8 cellular contexts compared by ENCODE assay signal in genomic region chr6:125995972-125996580, GRCh38. TPM values are rescaled to one million over a fixed set of nuclear protein-coding genes. Genes with fewer than 3 reads are reported as not detected.
A peak's percentile ranks its signal among the peaks of the same experiment; 100 is the strongest.
DNase-seq lines count a peak whose midpoint lies in the region; FAIRE-seq and TF ChIP-seq lines count a peak whose summit lies in the region.

No MANE protein-coding gene starts in this region.

- no peaks in the 10 kb centered on the region for H3K9me3 ChIP-seq in HAP-1
- no peaks in the 10 kb centered on the region for H3K9me3 ChIP-seq in Loucy (ENCODE audit: insufficient read depth, low read depth, low read length)
- H3K9me3 ChIP-seq in trophoblast cell (ENCODE audit: insufficient read depth, low read depth, low read length), result no peaks in the 10 kb centered on the region

- in situ Hi-C loops in HAP-1 (cut with MboI; ENCODE audit: low sequenced_read_pairs), result loop anchor here (25.0 kb wide), 1 partner anchor 341 kb away; the partner anchor contains the start of gene CENPW

- H2BK120ac ChIP-seq in trophoblast cell (ENCODE audit: insufficient read depth, low read length, poor library complexity), result no peak overlapping the region

- H4K20me1 ChIP-seq in Loucy (ENCODE audit: insufficient read depth, low read length, poor library complexity, severe bottlenecking), result peaks cover 2% of the 10 kb centered on the region

- H3K18ac ChIP-seq in trophoblast cell (ENCODE audit: low read length), result no peak overlapping the region

- H3K9ac ChIP-seq in Loucy (ENCODE audit: low read depth, low read length, poor library complexity, severe bottlenecking) (no peak overlapping the region), trophoblast cell (ENCODE audit: low read length) (no peak overlapping the region)

- H3K4me3 ChIP-seq in HAP-1 (no peak overlapping the region), Loucy (ENCODE audit: low read length, poor library complexity, severe bottlenecking) (no peak overlapping the region), trophoblast cell (ENCODE audit: low read depth, low read length) (no peak overlapping the region)

- peak; percentile 61 for FAIRE-seq in frontal cortex (lab: Jason Lieb, UNC)
- FAIRE-seq in urothelium cell line (lab: Jason Lieb, UNC), result no peak

- peak overlapping the region; percentile 2 for H3K4me2 ChIP-seq in Loucy (ENCODE audit: low read depth, low read length, poor library complexity, severe bottlenecking)
- H3K4me2 ChIP-seq in trophoblast cell (ENCODE audit: low read length), result no peak overlapping the region

- no peak overlapping the region for H2BK12ac ChIP-seq in trophoblast cell (ENCODE audit: low read length)

- H3K79me1 ChIP-seq in trophoblast cell (ENCODE audit: low read length), result no peaks in the 10 kb centered on the region

- no peak overlapping the region for H4K91ac ChIP-seq in trophoblast cell (ENCODE audit: low read depth, low read length)

- H3K36me3 ChIP-seq in HAP-1 (replicated peaks) (peaks cover 20% of the 10 kb centered on the region), Loucy (ENCODE audit: insufficient read depth, low read length) (peaks cover 26% of the 10 kb centered on the region; the same call in 1 of the 2 replicates), trophoblast cell (ENCODE audit: control insufficient read depth in 1 of 2, insufficient read depth in 2 of 2, low read length in 2 of 2) (peaks cover 2 to 3% of the 10 kb centered on the region in 2 experiments)

- no peak overlapping the region for H3K27ac ChIP-seq in trophoblast cell (ENCODE audit: low read depth, low read length)

- H2AFZ ChIP-seq in Loucy (ENCODE audit: low read length) (no peak overlapping the region), trophoblast cell (ENCODE audit: insufficient read depth, low read length, poor library complexity) (no peak overlapping the region)

- H3K4me1 ChIP-seq in HAP-1 (peaks cover 16% of the 10 kb centered on the region), Loucy (ENCODE audit: insufficient read depth, low read length, poor library complexity, severe bottlenecking) (peaks cover 29% of the 10 kb centered on the region), trophoblast cell (ENCODE audit: control insufficient read depth in 1 of 2, insufficient read depth in 2 of 2, low read length in 2 of 2) (no peaks in the 10 kb centered on the region)

- POLR2A ChIA-PET in GM10248 (lab: Yijun Ruan, JAX), result no interaction called here

- H3K9me2 ChIP-seq in Loucy (replicated peaks; ENCODE audit: low read depth, low read length), result no peaks in the 10 kb centered on the region

- TF ChIP-seq CTCF in GM10248 (IDR thresholded peaks at IDR 0.05; ENCODE audit: control extremely low read depth, extremely low read depth, low read depth, missing control alignments) (peak; percentile 95), Loucy (conservative IDR thresholded peaks at IDR 0.05; ENCODE audit: low read length) (peak; percentile 99)

- no peaks in the 10 kb centered on the region for H3K27me3 ChIP-seq in HAP-1 (ENCODE audit: low read depth)
- H3K27me3 ChIP-seq in Loucy (ENCODE audit: insufficient read depth, low read length, poor library complexity, severe bottlenecking), result no peaks in the 10 kb centered on the region
- no peaks in the 10 kb centered on the region for H3K27me3 ChIP-seq in trophoblast cell (ENCODE audit: insufficient read depth, low read length)

- no peak overlapping the region for H3K4ac ChIP-seq in trophoblast cell (ENCODE audit: low read depth, low read length)

- H3K79me2 ChIP-seq in Loucy (ENCODE audit: insufficient read depth, low read length), result peaks cover 11% of the 10 kb centered on the region; the same call in 1 of the 2 replicates
- peaks cover 2% of the 10 kb centered on the region for H3K79me2 ChIP-seq in trophoblast cell (ENCODE audit: control insufficient read depth, insufficient read depth, low read length, poor library complexity)

- WGBS in trophoblast cell (ENCODE audit: extremely low coverage, insufficient coverage, insufficient read length), result no CpG with 5 or more reads among the region's 8 CpGs

- no peaks in the 10 kb centered on the region for H3F3A ChIP-seq in Loucy (ENCODE audit: low read depth)

- H4K8ac ChIP-seq in trophoblast cell (ENCODE audit: low read depth, low read length), result no peak overlapping the region

- H2AK5ac ChIP-seq in trophoblast cell (ENCODE audit: low read length), result no peak overlapping the region

- H3K23ac ChIP-seq in trophoblast cell (ENCODE audit: low read length), result no peak overlapping the region

- DNase-seq in GM10248 (ENCODE audit: extremely low spot score) (peak; percentile 56), HAP-1 (ENCODE audit: low spot score in 2 of 2) (peak; percentile 65 to 76), SHP77 treated with DMSO at 0.1 percent for 48 hours (lab: John Stamatoyannopoulos, UW) (peak; percentile 31), frontal cortex (ENCODE audit: low spot score in 2 of 2) (peak; percentile 24 to 32), trophoblast cell (peak; percentile 38 to 92), urothelium cell line (ENCODE audit: low spot score) (peak; percentile 67)
- peak; percentile 87 for DNase-seq in activated effector memory CD4-positive, alpha-beta T cell treated with anti-CD3 and anti-CD28 coated beads, Interleukin-2, amount 50 U/mL, for 16 hours

- H2BK5ac ChIP-seq in trophoblast cell (ENCODE audit: low read depth, low read length, poor library complexity), result no peak overlapping the region

- CTCF ChIA-PET in GM10248 (lab: Yijun Ruan, JAX), result interaction anchor here (0.8 to 7.7 kb wide), 34 partner anchors 9 to 1354 kb away, joined by 3 to 59 read pairs (median 4); partner anchors contain the start of genes HINT3 and TRMT11

- no peak overlapping the region for H3K14ac ChIP-seq in trophoblast cell (ENCODE audit: low read length)

- H4K12ac ChIP-seq in trophoblast cell (ENCODE audit: low read depth, low read length), result no peak overlapping the region

RNA-seq across cellular contexts. Expression of gene TRMT11, which starts 9.7 kb away (rescaled TPM):
- 23.2 TPM for total RNA-seq in frontal cortex
- 10.4 and 10.5 TPM in 2 replicates for polyA plus RNA-seq in trophoblast cell (2013)

RNA-seq across cellular contexts. Expression of gene HINT3, which starts 39.5 kb away (rescaled TPM):
- 90.5 TPM for total RNA-seq in frontal cortex
- polyA plus RNA-seq in trophoblast cell (2013), result 6.9 TPM in 2 replicates

Comparison
In these comparisons a context has a peak if more than half of its experiments do, and no peak if none do; other contexts are left out.
1. DNase-seq: peak in every context shown above with its lines; median percentile 87 in activated effector memory CD4-positive, alpha-beta T cell treated with anti-CD3 and anti-CD28 coated beads, Interleukin-2, amount 50 U/mL, for 16 hours; 70 in HAP-1; 67 in urothelium cell line; 65 in trophoblast cell; 56 in GM10248; 31 in SHP77 treated with DMSO at 0.1 percent for 48 hours; 28 in frontal cortex.